ENCODE assay signal across 11 cellular contexts in the genomic region with DNA sequence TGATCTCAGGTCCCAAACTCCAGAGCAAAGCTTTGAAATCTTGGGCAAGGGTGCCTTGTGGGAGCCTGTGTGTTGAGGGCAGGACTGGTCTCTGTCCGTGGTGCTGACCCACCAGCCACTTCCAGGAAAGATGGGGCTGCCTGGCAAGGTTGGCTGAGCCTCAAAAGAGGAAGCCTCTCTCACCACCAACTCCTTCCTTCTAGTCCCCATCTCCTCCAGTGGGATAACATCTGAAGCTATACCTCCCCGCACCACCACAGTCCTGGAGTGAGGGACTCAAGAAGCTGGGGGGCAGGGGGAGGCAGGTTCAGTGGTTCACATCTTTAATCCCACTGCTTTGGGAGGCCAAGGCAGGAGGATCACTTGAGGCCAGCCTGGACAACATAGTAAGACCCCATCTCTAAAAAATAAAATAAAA. TPM values are rescaled to one million over a fixed set of nuclear protein-coding genes. Genes with fewer than 3 reads are reported as not detected.
DNase-seq lines count a peak whose midpoint lies in the region; ATAC-seq and TF ChIP-seq lines count a peak whose summit lies in the region.
"Had no signal": no experiment of that assay in that cellular context is flagged by ENCODE, and none has a peak within 500 bp of the region (broad histone marks: within the 10 kb centered on the region; RNA-seq: fewer than 3 reads in every experiment).

No MANE protein-coding gene starts in this region.

- H3K36me3 Mint-ChIP-seq in activated naive CD8-positive, alpha-beta T cell treated with anti-CD3 and anti-CD28 coated beads, Interleukin-2, amount 50 U/mL, for 24 hours (ENCODE audit: low read depth) = no peaks in the 10 kb centered on the region
- H3K36me3 Mint-ChIP-seq in activated naive CD8-positive, alpha-beta T cell treated with anti-CD3 and anti-CD28 coated beads for 36 hours = no peaks in the 10 kb centered on the region
- no peaks in the 10 kb centered on the region for H3K36me3 Mint-ChIP-seq in endothelial cell (ENCODE audit: low read depth, unreplicated experiment)
- no peaks in the 10 kb centered on the region for H3K36me3 Mint-ChIP-seq in natural killer cell treated with Interleukin-12 subunit alpha and Interleukin-12 subunit beta and Interleukin-15 and Interleukin-18, amount 100 ng/mL, for 72 hours

- H3K9ac ChIP-seq in PC-3 (ENCODE audit: low read length) = no peak overlapping the region
- H3K9ac ChIP-seq: BLaER1 had no signal

- peaks cover 44% of the 10 kb centered on the region for H3K27me3 Mint-ChIP-seq in activated naive CD8-positive, alpha-beta T cell treated with anti-CD3 and anti-CD28 coated beads, Interleukin-2, amount 50 U/mL, for 24 hours
- H3K27me3 Mint-ChIP-seq in activated naive CD8-positive, alpha-beta T cell treated with anti-CD3 and anti-CD28 coated beads for 36 hours = peaks cover 43% of the 10 kb centered on the region
- H3K27me3 Mint-ChIP-seq in endothelial cell (ENCODE audit: unreplicated experiment) = peaks cover 18% of the 10 kb centered on the region
- peaks cover 13 to 23% of the 10 kb centered on the region in 2 donors for H3K27me3 Mint-ChIP-seq in natural killer cell treated with Interleukin-12 subunit alpha and Interleukin-12 subunit beta and Interleukin-15 and Interleukin-18, amount 100 ng/mL, for 72 hours

- H3K36me3 ChIP-seq in PC-3 (ENCODE audit: low read depth, low read length) (no peaks in the 10 kb centered on the region), upper lobe of left lung (no peaks in the 10 kb centered on the region)
- H3K36me3 ChIP-seq: BLaER1 had no signal

- peak; percentile 39 for DNase-seq in activated naive CD8-positive, alpha-beta T cell treated with anti-CD3 and anti-CD28 coated beads, Interleukin-2, amount 50 U/mL, for 24 hours
- no peak for DNase-seq in activated naive CD8-positive, alpha-beta T cell treated with anti-CD3 and anti-CD28 coated beads for 36 hours
- DNase-seq in PC-3 = peak; percentile 36
- peak; percentile 67 for DNase-seq in endothelial cell (ENCODE audit: low spot score)
- peak; percentile 53 for DNase-seq in stimulated activated CD8-positive, alpha-beta memory T cell treated with anti-CD3 and anti-CD28 coated beads, Interleukin-4, amount 100 ng/mL, for 48 hours
- DNase-seq in upper lobe of left lung = no peak
- no peak for DNase-seq in natural killer cell treated with Interleukin-12 subunit alpha and Interleukin-12 subunit beta and Interleukin-15 and Interleukin-18, amount 100 ng/mL, for 72 hours (ENCODE audit: low spot score)

- H3K27ac ChIP-seq in PC-3 (ENCODE audit: low read length) (no peak overlapping the region), upper lobe of left lung (no peak overlapping the region)
- H3K27ac ChIP-seq: BLaER1 had no signal

- H3K4me3 Mint-ChIP-seq in activated naive CD8-positive, alpha-beta T cell treated with anti-CD3 and anti-CD28 coated beads, Interleukin-2, amount 50 U/mL, for 24 hours = no peak overlapping the region
- H3K4me3 Mint-ChIP-seq in activated naive CD8-positive, alpha-beta T cell treated with anti-CD3 and anti-CD28 coated beads for 36 hours = no peak overlapping the region
- H3K4me3 Mint-ChIP-seq in endothelial cell (ENCODE audit: unreplicated experiment) = no peak overlapping the region
- no peak overlapping the region for H3K4me3 Mint-ChIP-seq in natural killer cell treated with Interleukin-12 subunit alpha and Interleukin-12 subunit beta and Interleukin-15 and Interleukin-18, amount 100 ng/mL, for 72 hours

- H3K4me1 Mint-ChIP-seq in activated naive CD8-positive, alpha-beta T cell treated with anti-CD3 and anti-CD28 coated beads, Interleukin-2, amount 50 U/mL, for 24 hours = peaks cover 18% of the 10 kb centered on the region
- H3K4me1 Mint-ChIP-seq in activated naive CD8-positive, alpha-beta T cell treated with anti-CD3 and anti-CD28 coated beads for 36 hours = peaks cover 22% of the 10 kb centered on the region
- peaks cover 4% of the 10 kb centered on the region for H3K4me1 Mint-ChIP-seq in endothelial cell (ENCODE audit: unreplicated experiment)
- peaks cover 2 to 4% of the 10 kb centered on the region in 2 donors for H3K4me1 Mint-ChIP-seq in natural killer cell treated with Interleukin-12 subunit alpha and Interleukin-12 subunit beta and Interleukin-15 and Interleukin-18, amount 100 ng/mL, for 72 hours (ENCODE audit: low read depth in 2 of 2)

- H3K9me3 Mint-ChIP-seq in activated naive CD8-positive, alpha-beta T cell treated with anti-CD3 and anti-CD28 coated beads, Interleukin-2, amount 50 U/mL, for 24 hours = no peaks in the 10 kb centered on the region
- no peaks in the 10 kb centered on the region for H3K9me3 Mint-ChIP-seq in activated naive CD8-positive, alpha-beta T cell treated with anti-CD3 and anti-CD28 coated beads for 36 hours
- H3K9me3 Mint-ChIP-seq in endothelial cell (ENCODE audit: unreplicated experiment) = no peaks in the 10 kb centered on the region
- H3K9me3 Mint-ChIP-seq in natural killer cell treated with Interleukin-12 subunit alpha and Interleukin-12 subunit beta and Interleukin-15 and Interleukin-18, amount 100 ng/mL, for 72 hours = no peaks in the 10 kb centered on the region

- no peaks in the 10 kb centered on the region for H3K27me3 ChIP-seq in PC-3 (ENCODE audit: low read length)
- peaks cover 0 to 10% (median 4%) of the 10 kb centered on the region in 4 donors for H3K27me3 ChIP-seq in upper lobe of left lung

- CTCF ChIA-PET in PC-3 (lab: Charles Lee) = no interaction called here

- ATAC-seq in activated naive CD8-positive, alpha-beta T cell treated with anti-CD3 and anti-CD28 coated beads, Interleukin-2, amount 50 U/mL, for 24 hours = no peak
- ATAC-seq in PC-3 (no peak), upper lobe of left lung (ENCODE audit: low FRiP score in 2 of 2) (no peak)
- no peak for ATAC-seq in natural killer cell treated with Interleukin-12 subunit alpha and Interleukin-12 subunit beta and Interleukin-15 and Interleukin-18, amount 100 ng/mL, for 72 hours
- ATAC-seq in activated CD4-positive, CD25-positive, alpha-beta regulatory T cell treated with anti-CD3 and anti-CD28 coated beads, Interleukin-2, amount 50 U/mL, for 24 hours = no peak
- ATAC-seq: left colon had no signal

- no peak overlapping the region for H3K4me2 ChIP-seq in PC-3 (ENCODE audit: low read length)
- H3K4me2 ChIP-seq: BLaER1 had no signal

- no peaks in the 10 kb centered on the region for H3K79me2 ChIP-seq in PC-3 (ENCODE audit: low read length)

- H3F3A ChIP-seq in PC-3 (ENCODE audit: low read length, unreplicated experiment) = no peaks in the 10 kb centered on the region

- H3K27ac Mint-ChIP-seq in activated naive CD8-positive, alpha-beta T cell treated with anti-CD3 and anti-CD28 coated beads, Interleukin-2, amount 50 U/mL, for 24 hours = no peak overlapping the region
- H3K27ac Mint-ChIP-seq in activated naive CD8-positive, alpha-beta T cell treated with anti-CD3 and anti-CD28 coated beads for 36 hours = no peak overlapping the region
- H3K27ac Mint-ChIP-seq in endothelial cell (ENCODE audit: unreplicated experiment) = no peak overlapping the region
- H3K27ac Mint-ChIP-seq in natural killer cell treated with Interleukin-12 subunit alpha and Interleukin-12 subunit beta and Interleukin-15 and Interleukin-18, amount 100 ng/mL, for 72 hours = no peak overlapping the region

- TF ChIP-seq POLR2A in upper lobe of left lung (IDR thresholded peaks at IDR 0.05) = no peak

- POLR2A ChIA-PET in PC-3 (lab: Charles Lee; ENCODE audit: unreplicated experiment) = no interaction called here

- intact Hi-C loops in PC-3 (cut with micrococcal nuclease) = no loop called here

- WGBS in upper lobe of left lung, 2 donors = 33 to 41% methylated on average over 2 of the region's 2 CpGs

- no peak for TF ChIP-seq CTCF in PC-3 (conservative IDR thresholded peaks at IDR 0.05; ENCODE audit: low read depth, low read length)
- TF ChIP-seq CTCF in endothelial cell (IDR thresholded peaks at IDR 0.05; ENCODE audit: unreplicated experiment) = no peak
- no peak for TF ChIP-seq CTCF in upper lobe of left lung (IDR thresholded peaks at IDR 0.05)

- H2AFZ ChIP-seq in PC-3 (ENCODE audit: low read length) = no peak overlapping the region

- no peaks in the 10 kb centered on the region for H4K20me1 ChIP-seq in PC-3 (ENCODE audit: low read length)

- H3K9me2 ChIP-seq in PC-3 (replicated peaks; ENCODE audit: low read length) = no peaks in the 10 kb centered on the region

- H3K9me3 ChIP-seq in PC-3 (ENCODE audit: low read length) (no peaks in the 10 kb centered on the region), upper lobe of left lung (no peaks in the 10 kb centered on the region)
- H3K9me3 ChIP-seq: BLaER1 had no signal

- no peak for TF ChIP-seq EP300 in upper lobe of left lung (IDR thresholded peaks at IDR 0.05)

- no peaks in the 10 kb centered on the region for H3K4me1 ChIP-seq in PC-3 (ENCODE audit: insufficient read depth, low read length)
- H3K4me1 ChIP-seq in upper lobe of left lung = peaks cover 0 to 19% (median 11%) of the 10 kb centered on the region in 4 donors
- H3K4me1 ChIP-seq: BLaER1 had no signal

- no TSS peak for BruUV-seq in PC-3 (replicated peaks; lab: Mats Ljungman, UMichigan)

- H3K4me3 ChIP-seq in PC-3 (ENCODE audit: low read length) = no peak overlapping the region
- H3K4me3 ChIP-seq in upper lobe of left lung = no peak overlapping the region
- H3K4me3 ChIP-seq: BLaER1 had no signal

RNA-seq across cellular contexts. Expression of a gene that starts 9.1 kb away (rescaled TPM):
- under 1 TPM; 0.40 to 0.43 TPM for total RNA-seq in activated naive CD8-positive, alpha-beta T cell treated with anti-CD3 and anti-CD28 coated beads for 36 hours
- total RNA-seq in PC-3 (2014; rRNA removed) (not detected in 2 replicates), endothelial cell (ENCODE audit: unreplicated experiment) (0.10 TPM), upper lobe of left lung (1 to 10 TPM in 5 of 6 donors, under 1 TPM in 1; 0.37 to 7.4 (median 3.3) TPM)
- not detected for total RNA-seq in natural killer cell treated with Interleukin-12 subunit alpha and Interleukin-12 subunit beta and Interleukin-15 and Interleukin-18, amount 100 ng/mL, for 72 hours
- total RNA-seq: T-helper 1 cell treated with Interleukin-12 subunit alpha and Interleukin-12 subunit beta and Interleukin-4 antibody, amounts not matched to agents 30 ng/mL and 1 ng/mL, for 36 hours had no signal

RNA-seq across cellular contexts. Expression of a gene that starts 12.5 kb away (rescaled TPM):
- total RNA-seq in activated naive CD8-positive, alpha-beta T cell treated with anti-CD3 and anti-CD28 coated beads for 36 hours = 1 to 10 TPM; 2.5 to 2.6 TPM
- total RNA-seq in PC-3 (2014; rRNA removed) (0.52 and 0.77 TPM in 2 replicates), endothelial cell (ENCODE audit: unreplicated experiment) (1.7 TPM), upper lobe of left lung (1 to 10 TPM; 1.0 to 4.1 (median 1.7) TPM)
- under 1 TPM in 1 of 2 donors, not detected in 1; 0.14 TPM for total RNA-seq in natural killer cell treated with Interleukin-12 subunit alpha and Interleukin-12 subunit beta and Interleukin-15 and Interleukin-18, amount 100 ng/mL, for 72 hours

RNA-seq across cellular contexts. Expression of a gene that starts 16.8 kb away (rescaled TPM):
- not detected for total RNA-seq in activated naive CD8-positive, alpha-beta T cell treated with anti-CD3 and anti-CD28 coated beads for 36 hours
- total RNA-seq in PC-3 (2014; rRNA removed) (not detected in 2 replicates), endothelial cell (ENCODE audit: unreplicated experiment) (0.90 TPM), upper lobe of left lung (1 to 10 TPM in 1 of 6 donors, under 1 TPM in 1, not detected in 4; 0.46 to 1.1 TPM)
- not detected for total RNA-seq in natural killer cell treated with Interleukin-12 subunit alpha and Interleukin-12 subunit beta and Interleukin-15 and Interleukin-18, amount 100 ng/mL, for 72 hours
- total RNA-seq: left colon; T-helper 1 cell treated with Interleukin-12 subunit alpha and Interleukin-12 subunit beta and Interleukin-4 antibody, amounts not matched to agents 30 ng/mL and 1 ng/mL, for 36 hours had no signal

RNA-seq across cellular contexts. Expression of a gene that starts 51.5 kb away (rescaled TPM):
- under 1 TPM; 0.21 to 0.50 TPM for total RNA-seq in activated naive CD8-positive, alpha-beta T cell treated with anti-CD3 and anti-CD28 coated beads for 36 hours
- total RNA-seq in PC-3 (2014; rRNA removed) = 1.6 and 2.4 TPM in 2 replicates
- 10.6 TPM for total RNA-seq in endothelial cell (ENCODE audit: unreplicated experiment)
- total RNA-seq in upper lobe of left lung = 100 to 1,000 TPM in 3 of 6 donors, 10 to 100 TPM in 3; 51.1 to 134 (median 98.5) TPM
- total RNA-seq in natural killer cell treated with Interleukin-12 subunit alpha and Interleukin-12 subunit beta and Interleukin-15 and Interleukin-18, amount 100 ng/mL, for 72 hours = not detected
- total RNA-seq: T-helper 1 cell treated with Interleukin-12 subunit alpha and Interleukin-12 subunit beta and Interleukin-4 antibody, amounts not matched to agents 30 ng/mL and 1 ng/mL, for 36 hours had no signal

Comparison
In these comparisons a context has a peak if more than half of its experiments do, and no peak if none do; other contexts are left out.
1. DNase-seq: peak in activated naive CD8-positive, alpha-beta T cell treated with anti-CD3 and anti-CD28 coated beads, Interleukin-2, amount 50 U/mL, for 24 hours (single experiment), PC-3 (single experiment), endothelial cell (single experiment) and stimulated activated CD8-positive, alpha-beta memory T cell treated with anti-CD3 and anti-CD28 coated beads, Interleukin-4, amount 100 ng/mL, for 48 hours (single experiment); none in activated naive CD8-positive, alpha-beta T cell treated with anti-CD3 and anti-CD28 coated beads for 36 hours (single experiment), upper lobe of left lung (0 of 2) and natural killer cell treated with Interleukin-12 subunit alpha and Interleukin-12 subunit beta and Interleukin-15 and Interleukin-18, amount 100 ng/mL, for 72 hours (single experiment).